ENCODE assay signal across 15 cellular contexts in genomic region chr4:140038031-140038533, GRCh38.
DNase-seq lines count a peak whose midpoint lies in the region; ATAC-seq, FAIRE-seq and TF ChIP-seq lines count a peak whose summit lies in the region.
"Had no signal": no experiment of that assay in that cellular context is flagged by ENCODE, and none has a peak within 500 bp of the region (broad histone marks: within the 10 kb centered on the region; RNA-seq: fewer than 3 reads in every experiment).

No MANE protein-coding gene starts in this region.

- no peaks in the 10 kb centered on the region for H3K36me3 Mint-ChIP-seq in osteocyte (ENCODE audit: unreplicated experiment)

- H3K27me3 Mint-ChIP-seq in osteocyte (ENCODE audit: unreplicated experiment): no peaks in the 10 kb centered on the region

- TF ChIP-seq CTCF in osteocyte (IDR thresholded peaks at IDR 0.05): no peak
- TF ChIP-seq CTCF in sigmoid colon (IDR thresholded peaks at IDR 0.05): no peak

- no peaks in the 10 kb centered on the region for H3K9me3 ChIP-seq in sigmoid colon
- H3K9me3 ChIP-seq: stomach had no signal

- WGBS in sigmoid colon, 2 donors: 63 to 70% methylated on average over 3 of the region's 3 CpGs

- no peaks in the 10 kb centered on the region for H3K9me3 Mint-ChIP-seq in osteocyte (ENCODE audit: unreplicated experiment)

- TF ChIP-seq POLR2A in sigmoid colon (IDR thresholded peaks at IDR 0.05): no peak

- no peak overlapping the region for H3K4me3 ChIP-seq in sigmoid colon
- H3K4me3 ChIP-seq: stomach had no signal

- no peaks in the 10 kb centered on the region for H3K27me3 ChIP-seq in sigmoid colon
- H3K27me3 ChIP-seq: foreskin keratinocyte, stomach had no signal

- TF ChIP-seq EP300 in sigmoid colon (IDR thresholded peaks at IDR 0.05): no peak

- H3K4me3 Mint-ChIP-seq in osteocyte (ENCODE audit: unreplicated experiment): no peak overlapping the region

- H3K27ac Mint-ChIP-seq in osteocyte (ENCODE audit: unreplicated experiment): peak overlapping the region; percentile 94

- DNase-seq in EH (ENCODE audit: low read depth) (peak; percentile 50), RPMI7951 (ENCODE audit: low read depth) (peak; percentile 63), fibroblast of gingiva (ENCODE audit: low read depth) (peak; percentile 43), osteocyte (ENCODE audit: extremely low spot score, unreplicated experiment) (no peak), GM19239 (ENCODE audit: insufficient read length, low spot score) (no peak), sigmoid colon (no peak)
- DNase-seq: activated CD4-positive, alpha-beta T cell treated with anti-CD3 and anti-CD28 coated beads for 4 hours; cerebellar nuclear complex; DMS 273 treated with DMSO at 0.1 percent for 48 hours; stimulated activated CD4-positive, alpha-beta T cell treated with anti-CD3 and anti-CD28 coated beads, Interleukin-4, amount 100 ng/mL, for 1 hour; stomach had no signal

- peaks cover 26% of the 10 kb centered on the region for H3K4me1 Mint-ChIP-seq in osteocyte (ENCODE audit: unreplicated experiment)

- H3K36me3 ChIP-seq in sigmoid colon: no peaks in the 10 kb centered on the region
- H3K36me3 ChIP-seq: stomach had no signal

- ATAC-seq in GM18909 (IDR thresholded peaks at IDR 0.05; ENCODE audit: poor library complexity, unreplicated experiment): no peak
- no peak for ATAC-seq in HG02642 (IDR thresholded peaks at IDR 0.05; ENCODE audit: poor library complexity, unreplicated experiment)

- peaks cover 0 to 19% (median 16%) of the 10 kb centered on the region in 4 donors for H3K4me1 ChIP-seq in sigmoid colon
- H3K4me1 ChIP-seq: foreskin keratinocyte, parathyroid adenoma had no signal

- peak overlapping the region in 1 of 4 donors; percentile 45 for H3K27ac ChIP-seq in sigmoid colon
- H3K27ac ChIP-seq: foreskin keratinocyte, parathyroid adenoma had no signal

- intact Hi-C loops in sigmoid colon (cut with DNase I): no loop called here

- FAIRE-seq in GM19239 (lab: Jason Lieb, UNC): no peak

Comparison
In these comparisons a context has a peak if more than half of its experiments do, and no peak if none do; other contexts are left out.
1. DNase-seq: peak in EH (single experiment), RPMI7951 (single experiment) and fibroblast of gingiva (single experiment); none in osteocyte (single experiment), GM19239 (single experiment) and sigmoid colon (single experiment).